ENCODE assay signal across 16 cellular contexts in genomic region chr7:36811807-36812206, GRCh38.
DNase-seq lines count a peak whose midpoint lies in the region; ATAC-seq, FAIRE-seq and TF ChIP-seq lines count a peak whose summit lies in the region.
"Had no signal": no experiment of that assay in that cellular context is flagged by ENCODE, and none has a peak within 500 bp of the region (broad histone marks: within the 10 kb centered on the region; RNA-seq: fewer than 3 reads in every experiment).

No MANE protein-coding gene starts in this region.

- no peak for TF ChIP-seq EP300 in K562 (IDR thresholded peaks at IDR 0.05; ENCODE audit: low read length)

- H3K9me1 ChIP-seq in K562 (ENCODE audit: control insufficient read depth, insufficient read depth, low read length) = no peaks in the 10 kb centered on the region

- H3K4me3 Mint-ChIP-seq in activated CD8-positive, alpha-beta T cell treated with anti-CD3 and anti-CD28 coated beads for 36 hours = no peak overlapping the region
- no peak overlapping the region for H3K4me3 Mint-ChIP-seq in activated CD8-positive, alpha-beta T cell treated with anti-CD3 and anti-CD28 coated beads, Interleukin-2, amount 10 ng/mL, durations not matched to agents 7 days and 5 days
- H3K4me3 Mint-ChIP-seq: CD4-positive, CD25-positive, alpha-beta regulatory T cell had no signal

- no peak overlapping the region for H3K27ac ChIP-seq in K562 (ENCODE audit: extremely low read depth, low read depth, low read length)
- H3K27ac ChIP-seq in small intestine (ENCODE audit: low read depth in 1 of 2, low read length in 1 of 2) = no peak overlapping the region
- no peak overlapping the region for H3K27ac ChIP-seq in body of pancreas
- H3K27ac ChIP-seq: BLaER1 treated with 17β-estradiol and CSF1 and Interleukin-3, amounts not matched to agents 10 nM and 100 nM; GM23248; HL-60 had no signal

- FAIRE-seq in K562 (lab: Jason Lieb, UNC) (peak; percentile 37), small intestine (lab: Jason Lieb, UNC) (no peak)
- FAIRE-seq: H54 had no signal

- no peak overlapping the region for H3K4me2 ChIP-seq in K562 (ENCODE audit: insufficient read depth, low read length)
- H3K4me2 ChIP-seq: BLaER1 treated with 17β-estradiol and CSF1 and Interleukin-3, amounts not matched to agents 10 nM and 100 nM had no signal

- H3K4me3 ChIP-seq in K562 = no peak overlapping the region
- no peak overlapping the region for H3K4me3 ChIP-seq in small intestine (ENCODE audit: low read depth in 1 of 2, low read length in 2 of 2)
- H3K4me3 ChIP-seq in body of pancreas = no peak overlapping the region
- H3K4me3 ChIP-seq: BLaER1 treated with 17β-estradiol and CSF1 and Interleukin-3, amounts not matched to agents 10 nM and 100 nM; GM23248 had no signal

- CTCF ChIA-PET in activated CD8-positive, alpha-beta T cell treated with anti-CD3 and anti-CD28 coated beads for 36 hours (lab: Charles Lee) = no interaction called here
- CTCF ChIA-PET in activated CD8-positive, alpha-beta T cell treated with anti-CD3 and anti-CD28 coated beads, Interleukin-2, amount 10 ng/mL, durations not matched to agents 7 days and 5 days (lab: Charles Lee) = interaction anchor here (0.6 to 1.0 kb wide), 2 partner anchors 11 to 16 kb away, joined by 3 to 4 read pairs; no protein-coding TSS in a partner anchor
- CTCF ChIA-PET in K562 (lab: Yijun Ruan, JAX; ENCODE audit: low intra/inter-chr PET ratio) = no interaction called here

- peaks cover 10% of the 10 kb centered on the region for H3K4me1 Mint-ChIP-seq in activated CD8-positive, alpha-beta T cell treated with anti-CD3 and anti-CD28 coated beads for 36 hours (ENCODE audit: low read depth)
- peaks cover 10% of the 10 kb centered on the region for H3K4me1 Mint-ChIP-seq in activated CD8-positive, alpha-beta T cell treated with anti-CD3 and anti-CD28 coated beads, Interleukin-2, amount 10 ng/mL, durations not matched to agents 7 days and 5 days (ENCODE audit: low read depth)
- H3K4me1 Mint-ChIP-seq: CD4-positive, CD25-positive, alpha-beta regulatory T cell had no signal

- TF ChIP-seq RAD21 in K562 (CRISPR knock-in tag; conservative IDR thresholded peaks at IDR 0.05 in 1 of 2, IDR thresholded peaks at IDR 0.05 in 1 of 2) = no peak

- peak; percentile 24 for ATAC-seq in activated CD8-positive, alpha-beta T cell treated with anti-CD3 and anti-CD28 coated beads for 36 hours
- ATAC-seq in activated CD8-positive, alpha-beta T cell treated with anti-CD3 and anti-CD28 coated beads, Interleukin-2, amount 10 ng/mL, durations not matched to agents 7 days and 5 days = no peak
- ATAC-seq in K562 (no peak), body of pancreas (no peak)
- ATAC-seq in stimulated activated naive CD8-positive, alpha-beta T cell treated with anti-CD3 and anti-CD28 coated beads, Interleukin-15, Interleukin-2, amounts not matched to agents 100 U/mL and 50 U/mL, for 24 hours = peak; percentile 76
- ATAC-seq: HCT116 had no signal

- H3K27me3 ChIP-seq in K562 (ENCODE audit: control insufficient read depth in 2 of 2, insufficient read depth in 2 of 2, low read length in 2 of 2) (no peaks in the 10 kb centered on the region), small intestine (ENCODE audit: control insufficient read depth in 2 of 2, insufficient read depth in 2 of 2, low read length in 2 of 2) (no peaks in the 10 kb centered on the region), body of pancreas (no peaks in the 10 kb centered on the region)
- H3K27me3 ChIP-seq: BLaER1 treated with 17β-estradiol and CSF1 and Interleukin-3, amounts not matched to agents 10 nM and 100 nM had no signal

- H3K36me3 Mint-ChIP-seq in activated CD8-positive, alpha-beta T cell treated with anti-CD3 and anti-CD28 coated beads for 36 hours (ENCODE audit: low read depth) = no peaks in the 10 kb centered on the region
- peaks cover 5% of the 10 kb centered on the region for H3K36me3 Mint-ChIP-seq in activated CD8-positive, alpha-beta T cell treated with anti-CD3 and anti-CD28 coated beads, Interleukin-2, amount 10 ng/mL, durations not matched to agents 7 days and 5 days (ENCODE audit: low read depth)
- H3K36me3 Mint-ChIP-seq: CD4-positive, CD25-positive, alpha-beta regulatory T cell had no signal

- H3K9me3 Mint-ChIP-seq in activated CD8-positive, alpha-beta T cell treated with anti-CD3 and anti-CD28 coated beads for 36 hours = no peaks in the 10 kb centered on the region
- peaks cover 3% of the 10 kb centered on the region for H3K9me3 Mint-ChIP-seq in activated CD8-positive, alpha-beta T cell treated with anti-CD3 and anti-CD28 coated beads, Interleukin-2, amount 10 ng/mL, durations not matched to agents 7 days and 5 days (ENCODE audit: insufficient read depth)

- H2AFZ ChIP-seq in K562 (ENCODE audit: low read depth, low read length) = no peak overlapping the region
- H2AFZ ChIP-seq: GM23248 had no signal

- no peak overlapping the region for H3K27ac Mint-ChIP-seq in activated CD8-positive, alpha-beta T cell treated with anti-CD3 and anti-CD28 coated beads for 36 hours
- no peak overlapping the region for H3K27ac Mint-ChIP-seq in activated CD8-positive, alpha-beta T cell treated with anti-CD3 and anti-CD28 coated beads, Interleukin-2, amount 10 ng/mL, durations not matched to agents 7 days and 5 days
- H3K27ac Mint-ChIP-seq: CD4-positive, CD25-positive, alpha-beta regulatory T cell had no signal

- TF ChIP-seq CTCF in activated CD8-positive, alpha-beta T cell treated with anti-CD3 and anti-CD28 coated beads for 36 hours (IDR thresholded peaks at IDR 0.05) = no peak
- TF ChIP-seq CTCF in K562 (IDR thresholded peaks at IDR 0.05 in 2 of 3, conservative IDR thresholded peaks at IDR 0.05 in 1 of 3; ENCODE audit: insufficient read depth in 2 of 3, low read depth in 1 of 3, low read length in 3 of 3) (no peak), body of pancreas (IDR thresholded peaks at IDR 0.05) (no peak)

- 0% methylated on average over 3 of the region's 3 CpGs for WGBS in K562 (ENCODE audit: insufficient coverage, low coverage, missing lambda C conversion rate)
- WGBS in small intestine, 3 donors = 75 to 78% (median 78%) methylated on average over 3 of the region's 3 CpGs
- 75 to 85% methylated on average over 3 of the region's 3 CpGs for WGBS in body of pancreas, 2 donors

- H3K9ac ChIP-seq in K562 (ENCODE audit: insufficient read depth in 1 of 2, low read depth in 2 of 2, low read length in 2 of 2) = no peak overlapping the region
- H3K9ac ChIP-seq: BLaER1 treated with 17β-estradiol and CSF1 and Interleukin-3, amounts not matched to agents 10 nM and 100 nM; GM23248 had no signal

- intact Hi-C loops in activated CD8-positive, alpha-beta T cell treated with anti-CD3 and anti-CD28 coated beads for 36 hours (cut with micrococcal nuclease) = no loop called here
- intact Hi-C loops in K562 (cut with micrococcal nuclease) (no loop called here), body of pancreas (cut with DNase I) (no loop called here)

- H3K9me3 ChIP-seq in K562 (replicated peaks; ENCODE audit: control insufficient read depth, insufficient read depth, low read depth, low read length) = no peaks in the 10 kb centered on the region
- no peaks in the 10 kb centered on the region for H3K9me3 ChIP-seq in small intestine (ENCODE audit: control insufficient read depth, low read depth)
- peaks cover 0 to 3% (median 0%) of the 10 kb centered on the region in 3 donors for H3K9me3 ChIP-seq in body of pancreas
- H3K9me3 ChIP-seq: BLaER1 treated with 17β-estradiol and CSF1 and Interleukin-3, amounts not matched to agents 10 nM and 100 nM had no signal

- no peaks in the 10 kb centered on the region for H3K36me3 ChIP-seq in K562 (ENCODE audit: control insufficient read depth, insufficient read depth, low read length)
- H3K36me3 ChIP-seq in small intestine (ENCODE audit: control insufficient read depth in 2 of 2, insufficient read depth in 2 of 2, low read length in 2 of 2) = no peaks in the 10 kb centered on the region
- no peaks in the 10 kb centered on the region for H3K36me3 ChIP-seq in body of pancreas (replicated peaks in 1 of 2; ENCODE audit: insufficient read depth in 1 of 2, low read depth in 2 of 2)
- H3K36me3 ChIP-seq: BLaER1 treated with 17β-estradiol and CSF1 and Interleukin-3, amounts not matched to agents 10 nM and 100 nM had no signal

- H4K20me1 ChIP-seq in K562 (replicated peaks; ENCODE audit: control insufficient read depth, insufficient read depth, low read length) = no peaks in the 10 kb centered on the region
- H4K20me1 ChIP-seq: BLaER1 treated with 17β-estradiol and CSF1 and Interleukin-3, amounts not matched to agents 10 nM and 100 nM had no signal

- H3K27me3 Mint-ChIP-seq in activated CD8-positive, alpha-beta T cell treated with anti-CD3 and anti-CD28 coated beads for 36 hours = no peaks in the 10 kb centered on the region
- no peaks in the 10 kb centered on the region for H3K27me3 Mint-ChIP-seq in activated CD8-positive, alpha-beta T cell treated with anti-CD3 and anti-CD28 coated beads, Interleukin-2, amount 10 ng/mL, durations not matched to agents 7 days and 5 days (ENCODE audit: low read depth)

- POLR2A ChIA-PET in activated CD8-positive, alpha-beta T cell treated with anti-CD3 and anti-CD28 coated beads for 36 hours (lab: Charles Lee) = no interaction called here
- POLR2A ChIA-PET in activated CD8-positive, alpha-beta T cell treated with anti-CD3 and anti-CD28 coated beads, Interleukin-2, amount 10 ng/mL, durations not matched to agents 7 days and 5 days (lab: Charles Lee) = no interaction called here
- POLR2A ChIA-PET in K562 (lab: Yijun Ruan, JAX) = no interaction called here

- in situ Hi-C loops in K562 (cut with MboI) = no loop called here

- no peaks in the 10 kb centered on the region for H3K4me1 ChIP-seq in K562 (replicated peaks in 1 of 2; ENCODE audit: control insufficient read depth in 2 of 2, insufficient read depth in 2 of 2, low read length in 2 of 2)
- no peaks in the 10 kb centered on the region for H3K4me1 ChIP-seq in small intestine (ENCODE audit: control insufficient read depth in 2 of 2, insufficient read depth in 1 of 2, low read depth in 1 of 2, low read length in 1 of 2)
- H3K4me1 ChIP-seq in body of pancreas = no peaks in the 10 kb centered on the region

- no peak for DNase-seq in activated CD8-positive, alpha-beta T cell treated with anti-CD3 and anti-CD28 coated beads for 36 hours
- DNase-seq in activated CD8-positive, alpha-beta T cell treated with anti-CD3 and anti-CD28 coated beads, Interleukin-2, amount 10 ng/mL, durations not matched to agents 7 days and 5 days = no peak
- DNase-seq in OCI-M1 (lab: John Stamatoyannopoulos, UW) (peak; percentile 59), K562 (ENCODE audit: extremely low read depth in 1 of 4, low spot score in 3 of 4) (no peak), small intestine (no peak), body of pancreas (no peak)
- DNase-seq in stimulated activated naive CD8-positive, alpha-beta T cell treated with anti-CD3 and anti-CD28 coated beads, Interleukin-15, Interleukin-2, amounts not matched to agents 100 U/mL and 50 U/mL, for 24 hours = no peak
- DNase-seq: ACHN; CD4-positive, CD25-positive, alpha-beta regulatory T cell; DMS53; GF-D8; GM23248 had no signal

- TF ChIP-seq POLR2A in K562 (conservative IDR thresholded peaks at IDR 0.05) (no peak), body of pancreas (IDR thresholded peaks at IDR 0.05) (no peak)

- H3K79me2 ChIP-seq in K562 (ENCODE audit: control insufficient read depth, insufficient read depth, low read length) = no peaks in the 10 kb centered on the region

- no TSS peak for BruUV-seq in K562 (replicated peaks; lab: Mats Ljungman, UMichigan)

Comparison
In these comparisons a context has a peak if more than half of its experiments do, and no peak if none do; other contexts are left out.
1. ATAC-seq: peak in activated CD8-positive, alpha-beta T cell treated with anti-CD3 and anti-CD28 coated beads for 36 hours (single experiment) and stimulated activated naive CD8-positive, alpha-beta T cell treated with anti-CD3 and anti-CD28 coated beads, Interleukin-15, Interleukin-2, amounts not matched to agents 100 U/mL and 50 U/mL, for 24 hours (single experiment); none in activated CD8-positive, alpha-beta T cell treated with anti-CD3 and anti-CD28 coated beads, Interleukin-2, amount 10 ng/mL, durations not matched to agents 7 days and 5 days (single experiment), K562 (single experiment) and body of pancreas (single experiment).